In the genomic region with DNA sequence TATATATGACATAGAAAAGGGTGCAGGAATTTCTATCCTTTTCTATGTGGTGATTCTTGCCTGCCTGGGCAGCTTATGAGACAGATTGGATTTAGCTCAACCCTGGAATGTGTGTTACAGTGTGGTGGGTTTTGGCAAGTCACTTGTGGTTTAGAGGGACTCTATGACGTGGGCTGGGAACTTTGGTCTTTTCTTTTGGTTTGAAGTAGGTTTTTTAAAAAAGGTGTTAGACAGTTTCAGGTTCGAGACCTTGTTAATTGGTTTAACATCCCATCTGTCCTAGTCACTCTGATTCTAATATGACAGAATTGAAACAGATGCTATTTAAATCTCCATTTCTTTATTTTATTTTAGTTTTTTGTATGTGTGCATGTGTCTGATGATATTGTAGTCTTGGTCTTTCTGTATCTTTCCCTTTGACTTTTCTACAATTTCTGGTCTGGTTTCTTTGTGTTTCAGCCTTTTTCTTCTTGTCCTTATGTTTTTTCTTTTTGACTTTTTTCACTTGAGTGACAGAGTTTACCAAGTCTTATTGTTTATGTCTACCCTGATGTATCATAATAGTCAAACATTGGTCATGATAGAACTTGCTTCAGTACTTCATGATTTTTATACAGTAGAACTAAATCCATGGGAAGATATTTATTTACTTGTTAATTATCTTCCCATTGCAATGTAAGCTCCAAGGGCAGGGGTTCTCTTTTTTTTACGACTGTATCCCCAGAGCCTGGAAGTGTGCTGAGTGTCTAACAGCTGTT, we compare ENCODE assay signal across 9 cellular contexts.
DNase-seq lines count a peak whose midpoint lies in the region; ATAC-seq and TF ChIP-seq lines count a peak whose summit lies in the region.
"Had no signal": no experiment of that assay in that cellular context is flagged by ENCODE, and none has a peak within 500 bp of the region (broad histone marks: within the 10 kb centered on the region; RNA-seq: fewer than 3 reads in every experiment).

No MANE protein-coding gene starts in this region.

- no peaks in the 10 kb centered on the region for H3K79me1 ChIP-seq in trophoblast cell (ENCODE audit: low read length)

- no CpG with 5 or more reads among the region's 3 CpGs for WGBS in trophoblast cell (ENCODE audit: extremely low coverage, insufficient coverage, insufficient read length)
- 80 to 84% (median 83%) methylated on average over 3 of the region's 3 CpGs for WGBS in heart left ventricle, 4 donors
- WGBS in ovary, 3 donors: 95 to 98% (median 96%) methylated on average over 3 of the region's 3 CpGs

- H3K18ac ChIP-seq in trophoblast cell (ENCODE audit: low read length): no peak overlapping the region

- no peak overlapping the region for H2BK120ac ChIP-seq in trophoblast cell (ENCODE audit: insufficient read depth, low read length, poor library complexity)

- peak; percentile 31 for DNase-seq in GM13976 (ENCODE audit: low spot score)
- DNase-seq in GM20000 (ENCODE audit: low spot score): peak; percentile 26
- DNase-seq in epithelial cell of esophagus (ENCODE audit: low read depth): peak; percentile 37
- DNase-seq in trophoblast cell: no peak
- DNase-seq in heart left ventricle: no peak
- no peak for DNase-seq in effector CD4-positive, alpha-beta T cell
- DNase-seq in ovary: no peak

- no peak overlapping the region for H3K9ac ChIP-seq in trophoblast cell (ENCODE audit: low read length)

- intact Hi-C loops in heart left ventricle (cut with DNase I): no loop called here
- intact Hi-C loops in ovary (cut with DNase I): no loop called here

- H3K79me2 ChIP-seq in trophoblast cell (ENCODE audit: control insufficient read depth, insufficient read depth, low read length, poor library complexity): no peaks in the 10 kb centered on the region

- H3K14ac ChIP-seq in trophoblast cell (ENCODE audit: low read length): no peak overlapping the region

- H2AFZ ChIP-seq in trophoblast cell (ENCODE audit: insufficient read depth, low read length, poor library complexity): no peak overlapping the region

- no peak overlapping the region for H2AK5ac ChIP-seq in trophoblast cell (ENCODE audit: low read length)

- H3K4me3 ChIP-seq in epithelial cell of esophagus (ENCODE audit: low read length): no peak overlapping the region
- no peak overlapping the region for H3K4me3 ChIP-seq in trophoblast cell (ENCODE audit: low read depth, low read length)
- H3K4me3 ChIP-seq in heart left ventricle: no peak overlapping the region
- no peak overlapping the region for H3K4me3 ChIP-seq in ovary

- no peak overlapping the region for H3K4me2 ChIP-seq in trophoblast cell (ENCODE audit: low read length)

- H4K91ac ChIP-seq in trophoblast cell (ENCODE audit: low read depth, low read length): no peak overlapping the region

- no peak overlapping the region for H3K27ac ChIP-seq in trophoblast cell (ENCODE audit: low read depth, low read length)
- no peak overlapping the region for H3K27ac ChIP-seq in heart left ventricle
- no peak overlapping the region for H3K27ac ChIP-seq in ovary

- no peak for TF ChIP-seq POLR2A in heart left ventricle (IDR thresholded peaks at IDR 0.05)
- TF ChIP-seq POLR2A in ovary (IDR thresholded peaks at IDR 0.05): no peak

- in situ Hi-C loops in GM13976 (cut with MboI; ENCODE audit: low sequenced_read_pairs, unreplicated experiment): no loop called here

- H4K12ac ChIP-seq in trophoblast cell (ENCODE audit: low read depth, low read length): no peak overlapping the region

- no peaks in the 10 kb centered on the region for H3K4me1 ChIP-seq in trophoblast cell (ENCODE audit: control insufficient read depth in 1 of 2, insufficient read depth in 2 of 2, low read length in 2 of 2)
- peaks cover 0 to 8% (median 0%) of the 10 kb centered on the region in 12 donors for H3K4me1 ChIP-seq in heart left ventricle
- H3K4me1 ChIP-seq in ovary (ENCODE audit: insufficient read depth): no peaks in the 10 kb centered on the region

- no peak for TF ChIP-seq EP300 in ovary (IDR thresholded peaks at IDR 0.05)

- H4K8ac ChIP-seq in trophoblast cell (ENCODE audit: low read depth, low read length): no peak overlapping the region

- no peak overlapping the region for H2BK5ac ChIP-seq in trophoblast cell (ENCODE audit: low read depth, low read length, poor library complexity)

- ATAC-seq in HG03521 (IDR thresholded peaks at IDR 0.05; ENCODE audit: unreplicated experiment) (peak; percentile 39), heart left ventricle (no peak)
- ATAC-seq: HCT116 had no signal

- no peaks in the 10 kb centered on the region for H3K36me3 ChIP-seq in trophoblast cell (ENCODE audit: control insufficient read depth in 1 of 2, insufficient read depth in 2 of 2, low read length in 2 of 2)
- H3K36me3 ChIP-seq in heart left ventricle: no peaks in the 10 kb centered on the region
- H3K36me3 ChIP-seq in ovary: no peaks in the 10 kb centered on the region

- H3K9me3 ChIP-seq in trophoblast cell (ENCODE audit: insufficient read depth, low read depth, low read length) (no peaks in the 10 kb centered on the region), heart left ventricle (no peaks in the 10 kb centered on the region), ovary (no peaks in the 10 kb centered on the region)

- no peak overlapping the region for H2BK12ac ChIP-seq in trophoblast cell (ENCODE audit: low read length)

- no peak overlapping the region for H3K4ac ChIP-seq in trophoblast cell (ENCODE audit: low read depth, low read length)

- TF ChIP-seq CTCF in GM13976 (IDR thresholded peaks at IDR 0.05; ENCODE audit: borderline replicate concordance, control extremely low read depth, extremely low read depth, insufficient read depth, missing control alignments): no peak
- TF ChIP-seq CTCF in GM20000 (IDR thresholded peaks at IDR 0.05; ENCODE audit: extremely low read depth, missing control alignments): no peak
- no peak for TF ChIP-seq CTCF in epithelial cell of esophagus (IDR thresholded peaks at IDR 0.05; ENCODE audit: insufficient read depth, low read depth, low read length, missing control alignments)
- TF ChIP-seq CTCF in heart left ventricle (IDR thresholded peaks at IDR 0.05): no peak
- no peak for TF ChIP-seq CTCF in ovary (IDR thresholded peaks at IDR 0.05)

- H3K23ac ChIP-seq in trophoblast cell (ENCODE audit: low read length): no peak overlapping the region

- H3K27me3 ChIP-seq in trophoblast cell (ENCODE audit: insufficient read depth, low read length) (no peaks in the 10 kb centered on the region), heart left ventricle (no peaks in the 10 kb centered on the region), ovary (no peaks in the 10 kb centered on the region)

Comparison
In these comparisons a context has a peak if more than half of its experiments do, and no peak if none do; other contexts are left out.
1. DNase-seq: peak in GM13976 (single experiment), GM20000 (single experiment) and epithelial cell of esophagus (single experiment); none in trophoblast cell (0 of 2), heart left ventricle (0 of 5), effector CD4-positive, alpha-beta T cell (single experiment) and ovary (0 of 5).